ENCODE assay signal across 1 cellular context in genomic region chr11:69449320-69450063, GRCh38.
A peak's percentile ranks its signal among the peaks of the same experiment; 100 is the strongest.
TF ChIP-seq lines count a peak whose summit lies in the region.

No MANE protein-coding gene starts in this region.

TF ChIP-seq in K562, 482 proteins besides CTCF, POLR2A, EP300 and RAD21 (continued from another document and continues in another):
- TF ChIP-seq CGGBP1 (CRISPR knock-in tag; IDR thresholded peaks at IDR 0.05) (no peak), CHD1 (IDR thresholded peaks at IDR 0.05; ENCODE audit: low read length) (no peak), GATA2 (CRISPR knock-in tag; IDR thresholded peaks at IDR 0.05) (peak; percentile 75), PHTF2 (CRISPR knock-in tag; IDR thresholded peaks at IDR 0.05) (no peak), TCF3 (CRISPR knock-in tag; IDR thresholded peaks at IDR 0.05) (peak; percentile 93), GATAD2A (IDR thresholded peaks at IDR 0.05) (peak; percentile 63; the same call in 1 of the 2 replicates), SUPT5H (IDR thresholded peaks at IDR 0.05) (no peak), ZNF436 (CRISPR knock-in tag; IDR thresholded peaks at IDR 0.05) (no peak), NCOR1 (IDR thresholded peaks at IDR 0.05) (peak; percentile 89), ZNF644 (tag; IDR thresholded peaks at IDR 0.05; ENCODE audit: low read depth) (no peak), ZBTB17 (CRISPR knock-in tag; IDR thresholded peaks at IDR 0.05) (no peak; the same call in 1 of the 2 replicates), JUND (IDR thresholded peaks at IDR 0.05; ENCODE audit: borderline replicate concordance, low read depth, low read length) (peak; percentile 97), JUND (tag; IDR thresholded peaks at IDR 0.05; ENCODE audit: borderline replicate concordance, low read depth, low read length) (peak; percentile 94; the same call in 2 of the 3 replicates), SPI1 (IDR thresholded peaks at IDR 0.05; ENCODE audit: borderline replicate concordance, low read depth, low read length) (no peak), SMARCA5 (IDR thresholded peaks at IDR 0.05) (no peak), GTF2E2 (tag; IDR thresholded peaks at IDR 0.05) (0 out of 2 replicates have a peak, but pooled peaks have one; percentile 12), E4F1 (CRISPR knock-in tag; IDR thresholded peaks at IDR 0.05; ENCODE audit: borderline replicate concordance) (no peak), KAT7 (CRISPR knock-in tag; IDR thresholded peaks at IDR 0.05; ENCODE audit: borderline replicate concordance) (no peak), TEAD1 (CRISPR knock-in tag; IDR thresholded peaks at IDR 0.05) (no peak; a peak in 1 of 4 replicates), KDM5B (IDR thresholded peaks at IDR 0.05; ENCODE audit: insufficient replicate concordance, low read depth, low read length) (no peak), MAX (CRISPR knock-in tag; IDR thresholded peaks at IDR 0.05) (peak; percentile 69), ZNF583 (CRISPR knock-in tag; IDR thresholded peaks at IDR 0.05) (no peak), ZNF23 (CRISPR knock-in tag; IDR thresholded peaks at IDR 0.05) (no peak), ILF3 (IDR thresholded peaks at IDR 0.05; ENCODE audit: borderline replicate concordance) (no peak), KAT8 (IDR thresholded peaks at IDR 0.05; ENCODE audit: low read depth) (no peak), ZZZ3 (IDR thresholded peaks at IDR 0.05) (no peak), NUFIP1 (IDR thresholded peaks at IDR 0.05; ENCODE audit: partially characterized antibody) (no peak), NR2F6 (CRISPR knock-in tag; IDR thresholded peaks at IDR 0.05) (no peak), HMGXB4 (CRISPR knock-in tag; IDR thresholded peaks at IDR 0.05) (no peak), HOMEZ (CRISPR knock-in tag; IDR thresholded peaks at IDR 0.05) (no peak), YBX1 (IDR thresholded peaks at IDR 0.05) (no peak), SP2 (IDR thresholded peaks at IDR 0.05; ENCODE audit: extremely low read depth, low read depth, low read length, poor library complexity, severe bottlenecking) (no peak), ZNF407 (IDR thresholded peaks at IDR 0.05; ENCODE audit: low read depth) (no peak), NFXL1 (CRISPR knock-in tag; IDR thresholded peaks at IDR 0.05) (no peak), KLF10 (CRISPR knock-in tag; IDR thresholded peaks at IDR 0.05) (no peak), AFF4 (CRISPR knock-in tag; IDR thresholded peaks at IDR 0.05) (no peak), ATF7 (IDR thresholded peaks at IDR 0.05) (peak; percentile 64), TAF7 (tag; IDR thresholded peaks at IDR 0.05) (no peak), ELF1 (tag; IDR thresholded peaks at IDR 0.05) (no peak), ZKSCAN1 (IDR thresholded peaks at IDR 0.05; ENCODE audit: low read depth, low read length) (no peak), HDGF (IDR thresholded peaks at IDR 0.05) (no peak), THRB (CRISPR knock-in tag; conservative IDR thresholded peaks at IDR 0.05) (no peak), TOE1 (IDR thresholded peaks at IDR 0.05; ENCODE audit: borderline replicate concordance) (no peak), TOE1 (CRISPR knock-in tag; IDR thresholded peaks at IDR 0.05; ENCODE audit: borderline replicate concordance, low read depth) (no peak), USF2 (CRISPR knock-in tag; IDR thresholded peaks at IDR 0.05) (no peak), U2AF2 (optimal IDR thresholded peaks at IDR 0.05; ENCODE audit: low read depth, low read length) (no peak)
